28 cellular contexts compared by ENCODE assay signal in genomic region chr18:45851196-45851925, GRCh38. TPM values are rescaled to one million over a fixed set of nuclear protein-coding genes. Genes with fewer than 3 reads are reported as not detected.
DNase-seq lines count a peak whose midpoint lies in the region; ATAC-seq, FAIRE-seq and TF ChIP-seq lines count a peak whose summit lies in the region.
"Had no signal": no experiment of that assay in that cellular context is flagged by ENCODE, and none has a peak within 500 bp of the region (broad histone marks: within the 10 kb centered on the region; RNA-seq: fewer than 3 reads in every experiment).

No MANE protein-coding gene starts in this region.

- H3K4me3 ChIP-seq in A673 (ENCODE audit: low read depth, low read length, poor library complexity, severe bottlenecking) (no peak overlapping the region), IMR-90 (ENCODE audit: insufficient read depth, low read depth, low read length) (no peak overlapping the region), fibroblast of mammary gland (ENCODE audit: control insufficient read depth, low read depth, low read length) (no peak overlapping the region)
- H3K4me3 ChIP-seq: ascending aorta, GM23248, lung, upper lobe of right lung had no signal

- DNase-seq in A673 (ENCODE audit: low spot score) (no peak), IMR-90 (no peak), fibroblast of mammary gland (ENCODE audit: low read depth) (peak; percentile 45), memory B cell (ENCODE audit: low spot score in 2 of 2) (no peak), NCI-H2029 (lab: John Stamatoyannopoulos, UW) (no peak), globus pallidus (ENCODE audit: low spot score) (no peak), H54 (ENCODE audit: insufficient read length, low spot score) (no peak), NCI-H2227 (lab: John Stamatoyannopoulos, UW; ENCODE audit: unreplicated experiment) (no peak)
- DNase-seq: activated CD4-positive, alpha-beta T cell treated with anti-CD3 and anti-CD28 coated beads, Interleukin-2, amount 50 U/mL, for 1 hour; activated naive CD4-positive, alpha-beta T cell treated with anti-CD3 and anti-CD28 coated beads, Interleukin-2, amount 50 U/mL, for 16 hours; EL; GM23248; HFFc6; hippocampal formation; NCI-H1105; NCI-H2081 treated with DMSO at 0.1 percent for 48 hours; NCI-H446 treated with DMSO at 0.1 percent for 48 hours; OCI-M1; SHP77; T1000; upper lobe of right lung had no signal

- no peak overlapping the region for H3K18ac ChIP-seq in IMR-90 (ENCODE audit: low read depth, low read length)

- H3K4me1 Mint-ChIP-seq in memory B cell, result no peaks in the 10 kb centered on the region

- no peak overlapping the region for H2BK15ac ChIP-seq in IMR-90 (ENCODE audit: low read depth, low read length)

- intact Hi-C loops in A673 (cut with micrococcal nuclease; ENCODE audit: unreplicated experiment), result no loop called here
- intact Hi-C loops in IMR-90 (cut with micrococcal nuclease), result no loop called here

- no peak overlapping the region for H4K5ac ChIP-seq in IMR-90 (ENCODE audit: low read depth, low read length)

- TSS peak; percentile 16 for BruUV-seq in A673 (replicated peaks; lab: Mats Ljungman, UMichigan)
- TSS peak; percentile 47 for BruUV-seq in IMR-90 (replicated peaks; lab: Mats Ljungman, UMichigan)

- peak overlapping the region; percentile 18; the same call in 1 of the 2 replicates for H2BK20ac ChIP-seq in IMR-90 (ENCODE audit: low read depth, low read length)

- H3K23ac ChIP-seq in IMR-90 (ENCODE audit: low read depth, low read length), result peak overlapping the region; percentile 50; the same call in 1 of the 2 replicates

- H3K27ac ChIP-seq in A673 (ENCODE audit: low read depth, low read length, poor library complexity, severe bottlenecking) (no peak overlapping the region), IMR-90 (ENCODE audit: insufficient read depth, low read length) (no peak overlapping the region)
- H3K27ac ChIP-seq: ascending aorta, C4-2B, GM23248, neutrophil, upper lobe of right lung had no signal

- peaks cover 31% of the 10 kb centered on the region for H3K36me3 Mint-ChIP-seq in memory B cell

- H3K9me1 ChIP-seq in IMR-90 (ENCODE audit: insufficient read depth, low read length), result peaks cover 13% of the 10 kb centered on the region; the same call in 1 of the 2 replicates

- H2BK5ac ChIP-seq in IMR-90 (ENCODE audit: low read depth, low read length, poor library complexity, severe bottlenecking), result no peak overlapping the region

- 0 out of 2 replicates have a peak overlapping the region, but pooled peaks have one; percentile 16 for H2AK5ac ChIP-seq in IMR-90 (ENCODE audit: low read depth, low read length)

- 28% methylated on average over 2 of the region's 10 CpGs; no CpG with 5 or more reads in 1 of the 2 experiments for WGBS in IMR-90 (ENCODE audit: extremely low coverage in 2 of 2, insufficient read length in 1 of 2), 2 experiments

- no peak for TF ChIP-seq CTCF in A673 (conservative IDR thresholded peaks at IDR 0.05; ENCODE audit: low read depth, low read length)
- TF ChIP-seq CTCF in IMR-90 (conservative IDR thresholded peaks at IDR 0.05; ENCODE audit: low read depth, low read length), result no peak
- no peak for TF ChIP-seq CTCF in fibroblast of mammary gland (conservative IDR thresholded peaks at IDR 0.05; ENCODE audit: control insufficient read depth, insufficient read depth, low read depth, low read length)

- no peaks in the 10 kb centered on the region for H3K27me3 ChIP-seq in A673 (replicated peaks; ENCODE audit: insufficient read depth, low read depth, low read length, poor library complexity)
- no peaks in the 10 kb centered on the region for H3K27me3 ChIP-seq in IMR-90 (ENCODE audit: control insufficient read depth, insufficient read depth, low read length)
- H3K27me3 ChIP-seq: ascending aorta, neutrophil, upper lobe of right lung had no signal

- no peak overlapping the region for H2AK9ac ChIP-seq in IMR-90 (replicated peaks; ENCODE audit: low read depth, low read length, poor library complexity)

- H3K36me3 ChIP-seq in A673 (ENCODE audit: insufficient read depth, low read length, poor library complexity, severe bottlenecking), result no peaks in the 10 kb centered on the region
- peaks cover 43% of the 10 kb centered on the region for H3K36me3 ChIP-seq in IMR-90 (ENCODE audit: control insufficient read depth, insufficient read depth, low read length)

- no peak for FAIRE-seq in H54 (lab: Jason Lieb, UNC)

- no peak overlapping the region for H3K4me3 Mint-ChIP-seq in memory B cell
- H3K4me3 Mint-ChIP-seq: activated T-helper 1 cell treated with anti-CD3 and anti-CD28 coated beads, Interleukin-12 subunit alpha, Interleukin-12 subunit beta, Interleukin-2, Interleukin-4 antibody, amounts not matched to agents 30 ng/mL and 10 ng/mL and 1 ng/mL, durations not matched to agents 14 hours and 24 hours and 36 hours; HFFc6 had no signal

- POLR2A ChIA-PET in A673 (lab: Charles Lee; ENCODE audit: low non-redundant PET) (no interaction called here), IMR-90 (lab: Charles Lee; ENCODE audit: unreplicated experiment) (no interaction called here)

- H3K4ac ChIP-seq in IMR-90 (ENCODE audit: low read depth, low read length), result peak overlapping the region; percentile 2; the same call in 1 of the 2 replicates

- no peak; the same call in 1 of the 2 replicates for ATAC-seq in IMR-90 (ENCODE audit: low read depth)
- no peak for ATAC-seq in memory B cell (ENCODE audit: low read depth)
- ATAC-seq: upper lobe of right lung had no signal

- peaks cover 0 to 20% of the 10 kb centered on the region in 2 experiments; a peak in 2 of 4 replicates for H3K79me1 ChIP-seq in IMR-90 (ENCODE audit: low read depth in 1 of 2, low read length in 2 of 2)

- H3K9me3 ChIP-seq in A673 (ENCODE audit: low read depth, low read length, poor library complexity, severe bottlenecking) (no peaks in the 10 kb centered on the region), IMR-90 (ENCODE audit: control insufficient read depth, insufficient read depth, low read length) (no peaks in the 10 kb centered on the region)
- H3K9me3 ChIP-seq: ascending aorta, neutrophil, upper lobe of right lung had no signal

- no peak overlapping the region for H2AFZ ChIP-seq in IMR-90 (replicated peaks; ENCODE audit: low read length, poor library complexity)
- H2AFZ ChIP-seq: GM23248 had no signal

- no peaks in the 10 kb centered on the region for H4K20me1 ChIP-seq in IMR-90 (ENCODE audit: insufficient read depth, low read length)

- H3K4me1 ChIP-seq in A673 (ENCODE audit: insufficient read depth, low read length, poor library complexity, severe bottlenecking) (no peaks in the 10 kb centered on the region), IMR-90 (ENCODE audit: control insufficient read depth, insufficient read depth, low read length) (peaks cover 4% of the 10 kb centered on the region; the same call in 1 of the 2 replicates)
- H3K4me1 ChIP-seq: ascending aorta, upper lobe of right lung had no signal

- H3K9me3 Mint-ChIP-seq in memory B cell, result no peaks in the 10 kb centered on the region
- H3K9me3 Mint-ChIP-seq: activated T-helper 1 cell treated with anti-CD3 and anti-CD28 coated beads, Interleukin-12 subunit alpha, Interleukin-12 subunit beta, Interleukin-2, Interleukin-4 antibody, amounts not matched to agents 30 ng/mL and 10 ng/mL and 1 ng/mL, durations not matched to agents 14 hours and 24 hours and 36 hours; HFFc6 had no signal

- H4K8ac ChIP-seq in IMR-90 (ENCODE audit: low read depth in 2 of 2, low read length in 2 of 2), result peak overlapping the region in 1 of 2 experiments; percentile 10; a peak in 1 of 4 replicates

- H3K14ac ChIP-seq in IMR-90 (replicated peaks; ENCODE audit: low read depth, low read length), result peak overlapping the region; percentile 39; the same call in 1 of the 2 replicates

- CTCF ChIA-PET in A673 (lab: Charles Lee), result interaction anchor here (0.8 kb wide), 1 partner anchor 129 kb away, joined by 3 read pairs; no protein-coding TSS in a partner anchor
- CTCF ChIA-PET in IMR-90 (lab: Yijun Ruan, JAX), result interaction anchor here (0.9 to 1.9 kb wide), 5 partner anchors 12 to 129 kb away, joined by 3 to 6 read pairs (median 3); no protein-coding TSS in a partner anchor

- in situ Hi-C loops in IMR-90 (cut with MboI; ENCODE audit: low sequenced_read_pairs), result no loop called here

- H4K91ac ChIP-seq in IMR-90 (ENCODE audit: insufficient read depth, low read depth, low read length), result peak overlapping the region; percentile 14; the same call in 1 of the 2 replicates

- no peak overlapping the region for H3K9ac ChIP-seq in IMR-90 (ENCODE audit: low read depth, low read length)
- H3K9ac ChIP-seq: GM23248 had no signal

- H3K4me2 ChIP-seq in IMR-90 (ENCODE audit: low read depth, low read length), result no peak overlapping the region

- no peak overlapping the region for H3K56ac ChIP-seq in IMR-90 (ENCODE audit: extremely low read depth, insufficient read depth, low read length)

- no peak overlapping the region; the same call in 1 of the 2 replicates for H2BK120ac ChIP-seq in IMR-90 (ENCODE audit: low read depth, low read length)

- dilution Hi-C loops in IMR-90 (cut with HindIII; ENCODE audit: low sequenced_read_pairs, unreplicated experiment), result no loop called here

- TF ChIP-seq POLR2A in IMR-90 (IDR thresholded peaks at IDR 0.05; ENCODE audit: low read depth, low read length) (no peak), H54 (IDR thresholded peaks at IDR 0.05; ENCODE audit: low read depth, low read length) (no peak)

- peak overlapping the region; percentile 38 for H3K27ac Mint-ChIP-seq in memory B cell
- H3K27ac Mint-ChIP-seq: activated T-helper 1 cell treated with anti-CD3 and anti-CD28 coated beads, Interleukin-12 subunit alpha, Interleukin-12 subunit beta, Interleukin-2, Interleukin-4 antibody, amounts not matched to agents 30 ng/mL and 10 ng/mL and 1 ng/mL, durations not matched to agents 14 hours and 24 hours and 36 hours; HFFc6; progenitor cell of endocrine pancreas had no signal

- no peaks in the 10 kb centered on the region for H3K27me3 Mint-ChIP-seq in memory B cell
- H3K27me3 Mint-ChIP-seq: progenitor cell of endocrine pancreas had no signal

- TF ChIP-seq RAD21 in IMR-90 (IDR thresholded peaks at IDR 0.05; ENCODE audit: low read length), result no peak

TF ChIP-seq in IMR-90, 13 proteins besides CTCF, POLR2A, EP300 and RAD21:
- TF ChIP-seq FOS (IDR thresholded peaks at IDR 0.05; ENCODE audit: low read depth, low read length), result no peak
- no peak for TF ChIP-seq RFX5 (IDR thresholded peaks at IDR 0.05; ENCODE audit: low read depth, low read length)
- TF ChIP-seq MAFK (IDR thresholded peaks at IDR 0.05; ENCODE audit: low read depth, low read length), result no peak

RNA-seq across cellular contexts. Expression of gene SIGLEC15, which starts 25.9 kb away (rescaled TPM):
- total RNA-seq in A673 (2021) (0.85 and 0.92 TPM in 2 replicates), IMR-90 (2012; rRNA removed) (0.83 and 1.1 TPM in 2 replicates)
- polyA plus RNA-seq in IMR-90 (2012; rRNA removed), result 1.8 and 2.2 TPM in 2 replicates
- polyA plus RNA-seq in IMR-90 (2012; cell fraction: cytosol; rRNA removed), result 1.9 and 4.8 TPM in 2 replicates
- 1.3 and 3.0 TPM in 2 replicates for polyA plus RNA-seq in IMR-90 (2012; cell fraction: nucleus; rRNA removed; ENCODE audit: low replicate concordance)
- total RNA-seq: activated T-helper 1 cell treated with anti-CD3 and anti-CD28 coated beads, Interleukin-12 subunit alpha, Interleukin-12 subunit beta, Interleukin-2, Interleukin-4 antibody, amounts not matched to agents 30 ng/mL and 10 ng/mL and 1 ng/mL, durations not matched to agents 14 hours and 24 hours and 36 hours; ascending aorta; progenitor cell of endocrine pancreas; skeletal muscle tissue had no signal
